8 cellular contexts compared by ENCODE assay signal in genomic region chr3:56682458-56683121, GRCh38. TPM values are rescaled to one million over a fixed set of nuclear protein-coding genes. Genes with fewer than 3 reads are reported as not detected.
DNase-seq lines count a peak whose midpoint lies in the region; ATAC-seq and TF ChIP-seq lines count a peak whose summit lies in the region.

No MANE protein-coding gene starts in this region.

- peaks cover 34% of the 10 kb centered on the region for H3K27me3 ChIP-seq in GM23338 (ENCODE audit: insufficient read depth)
- H3K27me3 ChIP-seq in SK-N-SH (ENCODE audit: insufficient read depth) = no peaks in the 10 kb centered on the region
- no peaks in the 10 kb centered on the region for H3K27me3 ChIP-seq in osteoblast (ENCODE audit: insufficient read depth, low read length)
- H3K27me3 ChIP-seq in thoracic aorta (replicated peaks; ENCODE audit: insufficient read depth) = no peaks in the 10 kb centered on the region

- peaks cover 33% of the 10 kb centered on the region for H3K79me2 ChIP-seq in GM23338 (replicated peaks; ENCODE audit: insufficient read depth)
- peaks cover 48% of the 10 kb centered on the region for H3K79me2 ChIP-seq in SK-N-SH (ENCODE audit: insufficient read depth)
- peaks cover 55% of the 10 kb centered on the region for H3K79me2 ChIP-seq in osteoblast (ENCODE audit: insufficient read depth, low read length)

- no peaks in the 10 kb centered on the region for H4K20me1 ChIP-seq in GM23338 (replicated peaks; ENCODE audit: insufficient read depth)
- H4K20me1 ChIP-seq in SK-N-SH (ENCODE audit: insufficient read depth) = peaks cover 26% of the 10 kb centered on the region; the same call in 1 of the 2 replicates
- H4K20me1 ChIP-seq in osteoblast (ENCODE audit: insufficient read depth, low read length) = no peaks in the 10 kb centered on the region

- peaks cover 8% of the 10 kb centered on the region for H3K9me3 ChIP-seq in ES-I3 (ENCODE audit: control insufficient read depth, insufficient read depth, low read length)
- no peaks in the 10 kb centered on the region for H3K9me3 ChIP-seq in SK-N-SH
- H3K9me3 ChIP-seq in osteoblast (ENCODE audit: low read depth, low read length) = no peaks in the 10 kb centered on the region
- H3K9me3 ChIP-seq in thoracic aorta = no peaks in the 10 kb centered on the region

- peak; percentile 80 for DNase-seq in GM23338 (ENCODE audit: low spot score)
- DNase-seq in LNCaP clone FGC (ENCODE audit: low read depth) = no peak
- peak; percentile 79 for DNase-seq in SK-N-SH
- DNase-seq in activated naive CD4-positive, alpha-beta T cell treated with anti-CD3 and anti-CD28 coated beads, Interleukin-2, amount 50 U/mL, for 72 hours (ENCODE audit: low spot score in 2 of 2) = peak; percentile 77 to 80
- peak; percentile 74 for DNase-seq in glomerular visceral epithelial cell (ENCODE audit: extremely low spot score)
- peak; percentile 91 for DNase-seq in osteoblast (ENCODE audit: insufficient read length, low spot score, missing footprints)
- peak; percentile 20 for DNase-seq in thoracic aorta (ENCODE audit: low spot score)

- H2AFZ ChIP-seq in GM23338 = peak overlapping the region; percentile 29; the same call in 1 of the 2 replicates
- peak overlapping the region; percentile 52; the same call in 1 of the 2 replicates for H2AFZ ChIP-seq in SK-N-SH (ENCODE audit: low read depth)
- peak overlapping the region; percentile 92 for H2AFZ ChIP-seq in osteoblast (ENCODE audit: low read length)

- H3K4me1 ChIP-seq in ES-I3 (ENCODE audit: insufficient read depth, low read length) (peaks cover 4% of the 10 kb centered on the region; the same call in 1 of the 2 replicates), GM23338 (ENCODE audit: insufficient read depth) (peaks cover 16% of the 10 kb centered on the region), SK-N-SH (ENCODE audit: control insufficient read depth in 1 of 2, insufficient read depth in 2 of 2, low read depth in 1 of 2, low read length in 1 of 2) (peaks cover 0 to 15% of the 10 kb centered on the region in 2 experiments; a peak in 1 of 4 replicates), osteoblast (ENCODE audit: insufficient read depth, low read length) (peaks cover 7% of the 10 kb centered on the region), thoracic aorta (ENCODE audit: control insufficient read depth in 1 of 2, low read depth in 2 of 2) (peaks cover 10 to 19% of the 10 kb centered on the region in 2 donors)

- H3K36me3 ChIP-seq in ES-I3 (ENCODE audit: insufficient read depth, low read length) = no peaks in the 10 kb centered on the region
- no peaks in the 10 kb centered on the region for H3K36me3 ChIP-seq in GM23338 (ENCODE audit: insufficient read depth)
- H3K36me3 ChIP-seq in SK-N-SH (replicated peaks in 1 of 2; ENCODE audit: control insufficient read depth in 1 of 2, insufficient read depth in 2 of 2, low read length in 1 of 2) = peaks cover 12 to 21% of the 10 kb centered on the region in 2 experiments
- H3K36me3 ChIP-seq in osteoblast (ENCODE audit: insufficient read depth, low read length) = no peaks in the 10 kb centered on the region
- no peaks in the 10 kb centered on the region for H3K36me3 ChIP-seq in thoracic aorta

- H3K4me3 Mint-ChIP-seq in GM23338 = peak overlapping the region; percentile 89

- WGBS in SK-N-SH (ENCODE audit: low lambda C conversion rate) = 1% methylated on average over 25 of the region's 58 CpGs

- TF ChIP-seq EP300 in SK-N-SH (IDR thresholded peaks at IDR 0.05; ENCODE audit: borderline replicate concordance in 1 of 2, low read depth in 1 of 2, low read length in 1 of 2) = 0 out of 4 replicates have a peak, but pooled peaks of 1 of the 2 experiments have one; percentile 4

- no peaks in the 10 kb centered on the region for H3F3A ChIP-seq in GM23338 (replicated peaks; ENCODE audit: low read depth)
- H3F3A ChIP-seq in SK-N-SH (replicated peaks; ENCODE audit: insufficient read depth) = no peaks in the 10 kb centered on the region

- TF ChIP-seq CTCF in GM23338 (conservative IDR thresholded peaks at IDR 0.05; ENCODE audit: low read depth in 2 of 2) (no peak), LNCaP clone FGC (IDR thresholded peaks at IDR 0.05; ENCODE audit: control insufficient read depth, extremely low read depth, insufficient read depth) (no peak), SK-N-SH (IDR thresholded peaks at IDR 0.05) (no peak), osteoblast (IDR thresholded peaks at IDR 0.05; ENCODE audit: extremely low read depth, low read depth, low read length) (no peak), thoracic aorta (IDR thresholded peaks at IDR 0.05) (no peak)

- CTCF ChIA-PET in SK-N-SH (lab: Yijun Ruan, JAX) = interaction anchor here (0.7 to 1.4 kb wide), 3 partner anchors 117 to 306 kb away, joined by 3 to 4 read pairs (median 3); no protein-coding TSS in a partner anchor

- H3K27ac ChIP-seq in GM23338 (ENCODE audit: low read depth) (peak overlapping the region; percentile 97), SK-N-SH (ENCODE audit: low read depth in 2 of 2, low read length in 1 of 2) (peak overlapping the region; percentile 97 to 99), osteoblast (ENCODE audit: low read depth, low read length) (peak overlapping the region; percentile 90), thoracic aorta (peak overlapping the region; percentile 92 to 99)

- H3K9ac ChIP-seq in ES-I3 (ENCODE audit: low read depth, low read length) (peak overlapping the region; percentile 84), SK-N-SH (peak overlapping the region; percentile 97)

- H3K4me2 ChIP-seq in GM23338 (peak overlapping the region; percentile 87), SK-N-SH (peak overlapping the region; percentile 87), osteoblast (ENCODE audit: insufficient read depth, low read length) (peak overlapping the region; percentile 87)

- peak overlapping the region; percentile 96 for H3K27ac Mint-ChIP-seq in GM23338
- H3K27ac Mint-ChIP-seq in activated naive CD4-positive, alpha-beta T cell treated with anti-CD3 and anti-CD28 coated beads, Interleukin-2, amount 50 U/mL, for 72 hours = peak overlapping the region; percentile 90 to 96

- no peak for TF ChIP-seq RAD21 in SK-N-SH (IDR thresholded peaks at IDR 0.05; ENCODE audit: low read length)

- POLR2A ChIA-PET in SK-N-SH (lab: Yijun Ruan, JAX) = interaction anchor here (0.6 to 1.1 kb wide), 5 partner anchors 59 to 294 kb away, joined by 3 to 4 read pairs (median 3); partner anchors contain the start of gene CCDC66

- peaks cover 29% of the 10 kb centered on the region for H3K36me3 Mint-ChIP-seq in GM23338 (ENCODE audit: low read depth)
- H3K36me3 Mint-ChIP-seq in activated naive CD4-positive, alpha-beta T cell treated with anti-CD3 and anti-CD28 coated beads, Interleukin-2, amount 50 U/mL, for 72 hours = peaks cover 30 to 58% of the 10 kb centered on the region in 2 donors

- peaks cover 33% of the 10 kb centered on the region for H3K4me1 Mint-ChIP-seq in GM23338

- H3K9me2 ChIP-seq in GM23338 (ENCODE audit: insufficient read depth) = no peaks in the 10 kb centered on the region
- no peaks in the 10 kb centered on the region for H3K9me2 ChIP-seq in SK-N-SH

- H3K27me3 Mint-ChIP-seq in GM23338 (ENCODE audit: insufficient read depth, low read depth, poor library complexity) = peaks cover 18% of the 10 kb centered on the region

- peaks cover 13% of the 10 kb centered on the region for H3K9me3 Mint-ChIP-seq in GM23338
- H3K9me3 Mint-ChIP-seq in activated naive CD4-positive, alpha-beta T cell treated with anti-CD3 and anti-CD28 coated beads, Interleukin-2, amount 50 U/mL, for 72 hours = peaks cover 5 to 13% of the 10 kb centered on the region in 2 donors

- ATAC-seq in GM23338 (peak; percentile 82), thoracic aorta (ENCODE audit: insufficient number of reproducible peaks, low FRiP score, low read depth) (peak; percentile 63)
- ATAC-seq in activated naive CD4-positive, alpha-beta T cell treated with anti-CD3 and anti-CD28 coated beads, Interleukin-2, amount 50 U/mL, for 72 hours = peak; percentile 79 to 80

- H3K4me3 ChIP-seq in GM23338 (peak overlapping the region; percentile 86), LNCaP clone FGC (ENCODE audit: low read depth, low read length) (peak overlapping the region; percentile 57), SK-N-SH (ENCODE audit: low read depth in 2 of 2, low read length in 1 of 2) (peak overlapping the region; percentile 84 to 88), osteoblast (ENCODE audit: insufficient read depth, low read length) (peak overlapping the region; percentile 92), thoracic aorta (peak overlapping the region; percentile 99)

TF ChIP-seq in GM23338, 12 proteins besides CTCF, POLR2A, EP300 and RAD21 (continues in another document):
- peak; percentile 57 for TF ChIP-seq POLR2AphosphoS5 (IDR thresholded peaks at IDR 0.05; ENCODE audit: low read depth)

TF ChIP-seq in SK-N-SH, 30 proteins besides CTCF, POLR2A, EP300 and RAD21 (continues in another document):
- TF ChIP-seq RFX5 (IDR thresholded peaks at IDR 0.05; ENCODE audit: low read length) = no peak
- no peak for TF ChIP-seq FOXM1 (IDR thresholded peaks at IDR 0.05; ENCODE audit: low read depth)
- TF ChIP-seq, protein P1, sequence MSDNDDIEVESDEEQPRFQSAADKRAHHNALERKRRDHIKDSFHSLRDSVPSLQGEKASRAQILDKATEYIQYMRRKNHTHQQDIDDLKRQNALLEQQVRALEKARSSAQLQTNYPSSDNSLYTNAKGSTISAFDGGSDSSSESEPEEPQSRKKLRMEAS (IDR thresholded peaks at IDR 0.05; ENCODE audit: low read depth) = peak; percentile 69
- TF ChIP-seq, protein P2, sequence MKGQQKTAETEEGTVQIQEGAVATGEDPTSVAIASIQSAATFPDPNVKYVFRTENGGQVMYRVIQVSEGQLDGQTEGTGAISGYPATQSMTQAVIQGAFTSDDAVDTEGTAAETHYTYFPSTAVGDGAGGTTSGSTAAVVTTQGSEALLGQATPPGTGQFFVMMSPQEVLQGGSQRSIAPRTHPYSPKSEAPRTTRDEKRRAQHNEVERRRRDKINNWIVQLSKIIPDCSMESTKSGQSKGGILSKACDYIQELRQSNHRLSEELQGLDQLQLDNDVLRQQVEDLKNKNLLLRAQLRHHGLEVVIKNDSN (IDR thresholded peaks at IDR 0.05; ENCODE audit: borderline replicate concordance, low read depth) = peak; percentile 4; the same call in 1 of the 2 replicates
- peak; percentile 37; the same call in 1 of the 2 replicates for TF ChIP-seq POLR2AphosphoS5 (IDR thresholded peaks at IDR 0.05; ENCODE audit: low read depth, low read length)

RNA-seq across cellular contexts. Expression of gene TASOR, which starts 0.5 kb away (rescaled TPM):
- total RNA-seq in GM23338 (2014; rRNA removed; shearing (Covaris generic)) = 53.6 and 58.6 TPM in 2 replicates
- 10.6 and 14.7 TPM in 2 replicates for polyA plus RNA-seq in GM23338 (2016; fragmentation: Nextera tagmentation; extraction: Ambion mirVana)
- polyA plus RNA-seq in SK-N-SH (2012; rRNA removed) = 15.3 and 20.3 TPM in 2 replicates
- 20.9 and 24.6 TPM in 2 replicates for polyA plus RNA-seq in SK-N-SH (2012; cell fraction: cytosol; rRNA removed)
- 14.9 and 33.7 TPM in 2 replicates for polyA plus RNA-seq in SK-N-SH (2012; cell fraction: nucleus; rRNA removed)
- total RNA-seq in activated naive CD4-positive, alpha-beta T cell treated with anti-CD3 and anti-CD28 coated beads, Interleukin-2, amount 50 U/mL, for 72 hours = 10 to 100 TPM; 37.3 to 68.3 TPM
- total RNA-seq in osteoblast = 65.4 and 65.5 TPM in 2 replicates
- total RNA-seq in thoracic aorta = 10 to 100 TPM; 45.9 to 78.4 TPM

Comparison
In these comparisons a context has a peak if more than half of its experiments do, and no peak if none do; other contexts are left out.
1. H2AFZ ChIP-seq: peak in every context shown above with its lines; median percentile 92 in osteoblast; 52 in SK-N-SH; 29 in GM23338.